Comparison of ENCODE assay signal across 8 cellular contexts in the genomic region with DNA sequence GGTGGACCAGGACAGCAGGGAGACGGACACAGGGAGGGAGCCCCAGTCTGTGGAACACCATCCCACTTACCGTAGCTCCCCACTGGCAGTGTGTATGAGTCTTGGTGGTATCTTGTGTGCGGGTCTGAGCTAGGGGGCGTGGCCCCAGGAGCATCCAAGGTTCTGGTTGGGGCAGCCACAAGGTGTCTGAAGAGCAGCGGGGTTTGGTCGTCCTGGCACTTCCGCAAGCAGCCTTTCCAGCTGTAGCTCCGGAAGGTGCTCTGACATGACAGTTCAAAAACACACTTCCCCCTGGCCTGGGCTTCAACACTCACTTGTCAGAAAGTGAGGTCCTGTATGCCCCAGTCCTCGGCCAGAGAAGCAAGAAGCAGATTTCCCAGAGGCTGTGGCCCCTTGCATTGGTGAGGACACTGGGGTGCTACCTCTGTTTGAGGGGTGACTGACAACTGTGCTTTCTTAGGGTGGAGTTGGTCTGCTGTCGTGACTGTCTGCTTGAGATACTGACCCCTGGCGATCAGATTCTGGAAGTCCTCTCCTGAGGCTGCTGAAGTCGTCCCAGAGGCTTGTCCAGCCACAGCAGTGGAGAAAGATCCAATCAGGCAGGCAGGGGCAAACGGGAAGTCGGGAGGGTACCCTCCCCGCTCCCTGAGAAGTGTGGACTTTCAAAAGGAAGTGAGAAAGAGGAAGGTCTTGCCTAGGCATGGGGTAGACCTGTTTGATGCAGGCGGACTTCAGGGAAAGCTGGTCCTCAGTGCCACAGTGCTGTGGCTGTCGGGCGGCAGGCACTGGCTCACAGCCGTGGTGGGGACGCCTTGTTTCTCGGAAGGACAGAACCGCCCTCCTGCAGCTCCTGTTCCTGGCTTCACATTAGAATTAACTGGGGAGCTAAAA. TPM values are rescaled to one million over a fixed set of nuclear protein-coding genes. Genes with fewer than 3 reads are reported as not detected.
DNase-seq lines count a peak whose midpoint lies in the region; ATAC-seq and TF ChIP-seq lines count a peak whose summit lies in the region.

No MANE protein-coding gene starts in this region.

- ATAC-seq in GM18505 (IDR thresholded peaks at IDR 0.05; ENCODE audit: unreplicated experiment): peak; percentile 68
- peak; percentile 74 for ATAC-seq in HG02870 (IDR thresholded peaks at IDR 0.05; ENCODE audit: unreplicated experiment)

- H3K79me2 ChIP-seq in OCI-LY1 (ENCODE audit: insufficient read depth, low read length): peaks cover 4% of the 10 kb centered on the region; the same call in 1 of the 2 replicates

- no peaks in the 10 kb centered on the region for H3K9me3 ChIP-seq in OCI-LY1 (ENCODE audit: low read length)

- H3K36me3 ChIP-seq in OCI-LY1 (ENCODE audit: insufficient read depth, low read length): 0 out of 2 replicates have a peak, but pooled peaks cover 5% of the 10 kb centered on the region

- no peaks in the 10 kb centered on the region for H4K20me1 ChIP-seq in OCI-LY1 (ENCODE audit: insufficient read depth, low read length)

- no peak overlapping the region for H2AFZ ChIP-seq in OCI-LY1 (ENCODE audit: low read length)

- H3K4me3 ChIP-seq in OCI-LY1 (ENCODE audit: low read depth, low read length, poor library complexity, severe bottlenecking): peak overlapping the region; percentile 44

- TF ChIP-seq POLR2A in GM18505 (IDR thresholded peaks at IDR 0.05; ENCODE audit: borderline replicate concordance, extremely low read depth, insufficient read depth, insufficient read length): no peak

- H3K9me2 ChIP-seq in OCI-LY1 (ENCODE audit: low read depth, low read length): no peaks in the 10 kb centered on the region

- DNase-seq in AG08395 (ENCODE audit: low spot score): peak; percentile 57
- peak in 51 of 56 donors; percentile 19 to 78 (median 55) for DNase-seq in amygdala (lab: John Stamatoyannopoulos, UW)
- peak; percentile 73 for DNase-seq in hepatic stellate cell (ENCODE audit: low spot score)
- peak; percentile 58 for DNase-seq in renal cortical epithelial cell (ENCODE audit: low read depth)
- DNase-seq in NCI-H1930 (lab: John Stamatoyannopoulos, UW): no peak

- no peaks in the 10 kb centered on the region for H3F3A ChIP-seq in OCI-LY1 (ENCODE audit: insufficient read depth, low read length)

- no peaks in the 10 kb centered on the region for H3K27me3 ChIP-seq in OCI-LY1 (ENCODE audit: insufficient read depth, low read length)

- H3K27ac ChIP-seq in OCI-LY1 (ENCODE audit: low read depth, low read length, poor library complexity, severe bottlenecking): peak overlapping the region; percentile 63

- H3K9ac ChIP-seq in OCI-LY1 (ENCODE audit: low read length): peak overlapping the region; percentile 36; the same call in 1 of the 2 replicates

- peaks cover 44% of the 10 kb centered on the region for H3K4me1 ChIP-seq in OCI-LY1 (ENCODE audit: insufficient read depth, low read length, severe bottlenecking)

- peak; percentile 83 for TF ChIP-seq CTCF in OCI-LY1 (IDR thresholded peaks at IDR 0.05; ENCODE audit: low read length)

- peak overlapping the region; percentile 68 for H3K4me2 ChIP-seq in OCI-LY1 (ENCODE audit: low read length)

RNA-seq across cellular contexts. Expression of a gene that starts 51.4 kb away (rescaled TPM):
- 35.8 and 493 TPM in 2 replicates for total RNA-seq in renal cortical epithelial cell

Comparison
In these comparisons a context has a peak if more than half of its experiments do, and no peak if none do; other contexts are left out.
1. DNase-seq: peak in AG08395 (single experiment), amygdala (51 of 56), hepatic stellate cell (single experiment) and renal cortical epithelial cell (single experiment); none in NCI-H1930 (0 of 2).